8 cellular contexts compared by ENCODE assay signal in the genomic region with DNA sequence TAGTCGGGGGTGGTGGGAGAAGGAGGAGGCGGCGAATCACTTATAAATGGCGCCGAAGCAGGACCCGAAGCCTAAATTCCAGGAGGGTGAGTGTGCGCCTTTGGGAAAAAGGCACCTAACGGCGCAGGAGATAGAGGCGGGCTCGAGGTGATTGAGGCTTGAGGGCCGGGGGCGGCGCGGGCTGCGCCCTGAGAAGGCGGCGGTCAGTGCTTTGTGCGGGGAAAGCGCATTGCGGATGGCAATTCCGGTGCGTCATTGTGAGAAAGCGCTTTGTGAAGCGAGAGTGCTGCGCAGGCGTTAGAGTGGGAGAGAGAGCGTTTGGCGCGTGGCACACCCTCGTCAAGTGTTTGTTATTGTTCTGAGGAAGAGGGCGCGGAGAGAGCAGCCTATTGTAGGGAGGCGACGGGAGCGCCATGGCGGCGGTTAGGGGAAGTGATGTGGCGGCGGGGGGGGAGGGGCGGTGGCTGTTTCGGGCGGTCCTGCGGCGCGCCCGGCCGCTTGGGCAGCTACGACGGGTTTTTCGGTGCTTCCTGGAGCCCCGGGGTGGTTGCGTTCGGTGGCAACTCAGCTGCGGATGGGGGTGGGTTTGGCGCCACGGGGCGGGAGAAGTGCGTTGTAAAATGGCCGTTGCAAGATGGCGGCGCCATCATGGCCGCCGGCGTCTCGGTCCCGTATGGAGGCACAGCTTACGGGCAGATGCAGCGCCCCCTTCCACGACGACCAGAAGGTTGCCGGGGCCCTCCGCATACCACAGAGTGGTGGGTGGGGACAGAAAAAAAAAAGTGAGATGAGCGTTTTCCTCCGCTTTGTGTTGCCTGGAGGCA. TPM values are rescaled to one million over a fixed set of nuclear protein-coding genes. Genes with fewer than 3 reads are reported as not detected.
DNase-seq lines count a peak whose midpoint lies in the region; ATAC-seq lines count a peak whose summit lies in the region.

No MANE protein-coding gene starts in this region.

- H2BK120ac ChIP-seq in mesenchymal stem cell (ENCODE audit: low read depth, low read length) = peak overlapping the region; percentile 99

- H3K36me3 Mint-ChIP-seq in CD8-positive, alpha-beta memory T cell = peaks cover 0 to 30% (median 0%) of the 10 kb centered on the region in 3 donors

- peak; percentile 80 to 94 (median 90) for DNase-seq in CD8-positive, alpha-beta memory T cell
- peak; percentile 52 for DNase-seq in HPDE6-E6E7 (ENCODE audit: extremely low spot score)
- peak; percentile 47 for DNase-seq in NCI-H82 treated with DMSO at 0.1 percent for 48 hours (lab: John Stamatoyannopoulos, UW; ENCODE audit: unreplicated experiment)
- peak; percentile 92 for DNase-seq in activated CD8-positive, alpha-beta memory T cell treated with anti-CD3 and anti-CD28 coated beads for 24 hours
- peak; percentile 82 to 84 (median 83) for DNase-seq in effector memory CD4-positive, alpha-beta T cell
- peak; percentile 95 for DNase-seq in mesenchymal stem cell
- peak; percentile 78 for DNase-seq in stimulated activated CD8-positive, alpha-beta memory T cell treated with anti-CD3 and anti-CD28 coated beads, Interleukin-12 subunit alpha, Interleukin-12 subunit beta, amount 100 ng/mL, for 24 hours (ENCODE audit: extremely low read depth)

- peaks cover 2% of the 10 kb centered on the region for H3K79me1 ChIP-seq in mesenchymal stem cell (replicated peaks; ENCODE audit: low read length, poor library complexity, severe bottlenecking)

- peak overlapping the region; percentile 14 for H3K4me2 ChIP-seq in mesenchymal stem cell (ENCODE audit: low read length, poor library complexity, severe bottlenecking)

- H3K27me3 Mint-ChIP-seq in CD8-positive, alpha-beta memory T cell = peaks cover 0 to 8% of the 10 kb centered on the region in 2 donors

- peaks cover 42 to 53% (median 43%) of the 10 kb centered on the region in 3 donors for H3K4me1 Mint-ChIP-seq in CD8-positive, alpha-beta memory T cell

- H3K14ac ChIP-seq in mesenchymal stem cell (ENCODE audit: low read length in 2 of 2) = peak overlapping the region; percentile 92 to 95

- peak overlapping the region; percentile 100 for H3K27ac ChIP-seq in CD8-positive, alpha-beta memory T cell (ENCODE audit: low read depth, low read length)
- H3K27ac ChIP-seq in effector memory CD4-positive, alpha-beta T cell (ENCODE audit: insufficient read depth, low read length, poor library complexity, severe bottlenecking) = peak overlapping the region; percentile 100
- peak overlapping the region; percentile 94 for H3K27ac ChIP-seq in mesenchymal stem cell (ENCODE audit: low read length, poor library complexity, severe bottlenecking)

- H3K23ac ChIP-seq in mesenchymal stem cell (ENCODE audit: low read length in 2 of 2) = peak overlapping the region; percentile 37 to 100

- H2BK5ac ChIP-seq in mesenchymal stem cell (ENCODE audit: low read depth, low read length, poor library complexity, severe bottlenecking) = peak overlapping the region; percentile 36

- H3K9me3 ChIP-seq in CD8-positive, alpha-beta memory T cell (ENCODE audit: low read length) = no peaks in the 10 kb centered on the region
- no peaks in the 10 kb centered on the region for H3K9me3 ChIP-seq in effector memory CD4-positive, alpha-beta T cell (ENCODE audit: control insufficient read depth, low read length)
- no peaks in the 10 kb centered on the region for H3K9me3 ChIP-seq in mesenchymal stem cell (ENCODE audit: control insufficient read depth, low read length)

- H3K18ac ChIP-seq in mesenchymal stem cell (ENCODE audit: low read depth in 1 of 2, low read length in 2 of 2) = peak overlapping the region; percentile 85 to 100

- H2AK5ac ChIP-seq in mesenchymal stem cell (ENCODE audit: low read length, severe bottlenecking) = peak overlapping the region; percentile 99

- CTCF ChIA-PET in CD8-positive, alpha-beta memory T cell (lab: Charles Lee) = interaction anchor here (0.8 to 1.8 kb wide), 6 partner anchors 10 to 25 kb away, joined by 3 to 13 read pairs (median 6); no protein-coding TSS in a partner anchor

- peak overlapping the region; percentile 100 for H3K9ac ChIP-seq in mesenchymal stem cell (ENCODE audit: low read length)

- no peaks in the 10 kb centered on the region for H3K27me3 ChIP-seq in CD8-positive, alpha-beta memory T cell (ENCODE audit: insufficient read depth, low read length, poor library complexity, severe bottlenecking)
- H3K27me3 ChIP-seq in effector memory CD4-positive, alpha-beta T cell (replicated peaks; ENCODE audit: control insufficient read depth, insufficient read depth, low read length, poor library complexity, severe bottlenecking) = no peaks in the 10 kb centered on the region
- no peaks in the 10 kb centered on the region for H3K27me3 ChIP-seq in mesenchymal stem cell (ENCODE audit: control insufficient read depth in 1 of 2, insufficient read depth in 1 of 2, low read length in 2 of 2)

- H4K8ac ChIP-seq in mesenchymal stem cell (ENCODE audit: low read length) = peak overlapping the region; percentile 100

- H3K4ac ChIP-seq in mesenchymal stem cell (ENCODE audit: low read depth in 1 of 2, low read length in 2 of 2) = peak overlapping the region; percentile 99 to 100

- H3K4me3 ChIP-seq in CD8-positive, alpha-beta memory T cell (ENCODE audit: low read length) = peak overlapping the region; percentile 100
- H3K4me3 ChIP-seq in effector memory CD4-positive, alpha-beta T cell (ENCODE audit: insufficient read depth, low read depth, low read length, poor library complexity, severe bottlenecking) = peak overlapping the region; percentile 100
- peak overlapping the region; percentile 81 to 98 for H3K4me3 ChIP-seq in mesenchymal stem cell (ENCODE audit: insufficient read depth in 1 of 2, low read depth in 1 of 2, low read length in 2 of 2)

- WGBS in mesenchymal stem cell = under 1% methylated on average over 72 of the region's 75 CpGs

- H3K27ac Mint-ChIP-seq in CD8-positive, alpha-beta memory T cell = peak overlapping the region; percentile 100

- H4K91ac ChIP-seq in mesenchymal stem cell (ENCODE audit: low read length) = peak overlapping the region; percentile 100

- POLR2A ChIA-PET in CD8-positive, alpha-beta memory T cell (lab: Charles Lee) = interaction anchor here (0.6 to 2.0 kb wide), 10 partner anchors 9 to 1050 kb away, joined by 3 to 14 read pairs (median 4); partner anchors contain the start of genes CTSH and IREB2

- H3K9me3 Mint-ChIP-seq in CD8-positive, alpha-beta memory T cell = no peaks in the 10 kb centered on the region

- H3K4me1 ChIP-seq in CD8-positive, alpha-beta memory T cell (ENCODE audit: insufficient read depth, low read length) = peaks cover 41% of the 10 kb centered on the region
- H3K4me1 ChIP-seq in effector memory CD4-positive, alpha-beta T cell (ENCODE audit: control insufficient read depth, insufficient read depth, low read length, poor library complexity, severe bottlenecking) = peaks cover 11% of the 10 kb centered on the region
- peaks cover 7% of the 10 kb centered on the region for H3K4me1 ChIP-seq in mesenchymal stem cell (ENCODE audit: control insufficient read depth, insufficient read depth, low read depth, low read length)

- peak overlapping the region; percentile 99 to 100 (median 100) for H3K4me3 Mint-ChIP-seq in CD8-positive, alpha-beta memory T cell

- no peaks in the 10 kb centered on the region for H3K36me3 ChIP-seq in CD8-positive, alpha-beta memory T cell (ENCODE audit: insufficient read depth, low read length)
- H3K36me3 ChIP-seq in effector memory CD4-positive, alpha-beta T cell (ENCODE audit: control insufficient read depth, insufficient read depth, low read length) = no peaks in the 10 kb centered on the region
- no peaks in the 10 kb centered on the region for H3K36me3 ChIP-seq in mesenchymal stem cell (ENCODE audit: control insufficient read depth in 1 of 2, insufficient read depth in 2 of 2, low read depth in 1 of 2, low read length in 2 of 2)

- no peak overlapping the region for H2BK12ac ChIP-seq in mesenchymal stem cell (ENCODE audit: low read length in 2 of 2)

- H2BK15ac ChIP-seq in mesenchymal stem cell (ENCODE audit: low read depth, poor library complexity, severe bottlenecking) = peak overlapping the region; percentile 100

- H2AFZ ChIP-seq in mesenchymal stem cell (ENCODE audit: low read depth, low read length) = no peak overlapping the region

- peak; percentile 62 for ATAC-seq in GM19455 (IDR thresholded peaks at IDR 0.05; ENCODE audit: unreplicated experiment)

RNA-seq across cellular contexts. Expression of gene MORF4L1, which starts 0.5 kb away (rescaled TPM):
- total RNA-seq in CD8-positive, alpha-beta memory T cell = 100 to 1,000 TPM; 243 to 269 TPM
- 272 TPM for polyA plus RNA-seq in CD8-positive, alpha-beta memory T cell
- polyA plus RNA-seq in mesenchymal stem cell (2013, experiment 1 of 2) = 560 TPM
- polyA plus RNA-seq in mesenchymal stem cell (2013, experiment 2 of 2) = 524 TPM

Comparison
In these comparisons a context has a peak if more than half of its experiments do, and no peak if none do; other contexts are left out.
1. Peak in every context shown above with its lines: DNase-seq, ATAC-seq, H3K4me3 ChIP-seq and H3K27ac ChIP-seq.